In genomic region chr10:23035569-23035968, GRCh38 we compare ENCODE assay signal across 14 cellular contexts. TPM values are rescaled to one million over a fixed set of nuclear protein-coding genes. Genes with fewer than 3 reads are reported as not detected.
DNase-seq lines count a peak whose midpoint lies in the region; ATAC-seq and TF ChIP-seq lines count a peak whose summit lies in the region.
"Had no signal": no experiment of that assay in that cellular context is flagged by ENCODE, and none has a peak within 500 bp of the region (broad histone marks: within the 10 kb centered on the region; RNA-seq: fewer than 3 reads in every experiment).

No MANE protein-coding gene starts in this region.

- H3K9ac ChIP-seq in Loucy (ENCODE audit: low read depth, low read length, poor library complexity, severe bottlenecking): no peak overlapping the region

- H3K9me2 ChIP-seq in Loucy (replicated peaks; ENCODE audit: low read depth, low read length): no peaks in the 10 kb centered on the region

- H3K4me1 ChIP-seq in Loucy (ENCODE audit: insufficient read depth, low read length, poor library complexity, severe bottlenecking) (no peaks in the 10 kb centered on the region), gastrocnemius medialis (no peaks in the 10 kb centered on the region)
- H3K4me1 ChIP-seq: tibial artery had no signal

- no peaks in the 10 kb centered on the region for H3F3A ChIP-seq in Loucy (ENCODE audit: low read depth)

- H3K27ac ChIP-seq in gastrocnemius medialis: no peak overlapping the region
- H3K27ac ChIP-seq: tibial artery had no signal

- no peaks in the 10 kb centered on the region for H3K79me2 ChIP-seq in Loucy (ENCODE audit: insufficient read depth, low read length)

- H3K27ac Mint-ChIP-seq in nephron: no peak overlapping the region
- no peak overlapping the region for H3K27ac Mint-ChIP-seq in activated naive CD8-positive, alpha-beta T cell treated with anti-CD3 and anti-CD28 coated beads, Interleukin-2, amount 50 U/mL, for 24 hours
- H3K27ac Mint-ChIP-seq: activated naive CD8-positive, alpha-beta T cell had no signal

- intact Hi-C loops in gastrocnemius medialis (cut with DNase I; ENCODE audit: low total_unique reads): no loop called here

- peak; percentile 36 for DNase-seq in ELR (ENCODE audit: low read depth)
- peak; percentile 15 for DNase-seq in cerebellar cortex (ENCODE audit: low spot score)
- no peak for DNase-seq in GM13976 (ENCODE audit: low spot score)
- DNase-seq in activated naive CD8-positive, alpha-beta T cell treated with anti-CD3 and anti-CD28 coated beads, Interleukin-2, amount 50 U/mL, for 24 hours: no peak
- DNase-seq in gastrocnemius medialis: no peak
- DNase-seq: activated CD4-positive, alpha-beta T cell treated with anti-CD3 and anti-CD28 coated beads for 48 hours; left cardiac atrium; MV-4-11; RPMI8226; tibial artery had no signal

- TF ChIP-seq CTCF in Loucy (conservative IDR thresholded peaks at IDR 0.05; ENCODE audit: low read length) (peak; percentile 48), nephron (IDR thresholded peaks at IDR 0.05; ENCODE audit: unreplicated experiment in 3 of 3) (peak in 2 of 3 experiments; percentile 15 to 39), GM13976 (IDR thresholded peaks at IDR 0.05; ENCODE audit: borderline replicate concordance, control extremely low read depth, extremely low read depth, insufficient read depth, missing control alignments) (no peak), gastrocnemius medialis (IDR thresholded peaks at IDR 0.05 in 4 of 5, conservative IDR thresholded peaks at IDR 0.05 in 1 of 5) (no peak)

- H2AFZ ChIP-seq in Loucy (ENCODE audit: low read length): no peak overlapping the region

- H3K27me3 Mint-ChIP-seq in nephron (ENCODE audit: low read depth): no peaks in the 10 kb centered on the region
- H3K27me3 Mint-ChIP-seq in activated naive CD8-positive, alpha-beta T cell treated with anti-CD3 and anti-CD28 coated beads, Interleukin-2, amount 50 U/mL, for 24 hours: peaks cover 28% of the 10 kb centered on the region

- no peaks in the 10 kb centered on the region for H3K9me3 ChIP-seq in Loucy (ENCODE audit: insufficient read depth, low read depth, low read length)
- H3K9me3 ChIP-seq in gastrocnemius medialis: no peaks in the 10 kb centered on the region

- in situ Hi-C loops in GM13976 (cut with MboI; ENCODE audit: low sequenced_read_pairs, unreplicated experiment): no loop called here
- in situ Hi-C loops in gastrocnemius medialis (cut with MboI; ENCODE audit: low sequenced_read_pairs in 4 of 4): no loop called here

- no peak for ATAC-seq in activated naive CD8-positive, alpha-beta T cell treated with anti-CD3 and anti-CD28 coated beads, Interleukin-2, amount 50 U/mL, for 24 hours
- ATAC-seq in gastrocnemius medialis (no peak), GM18520 (IDR thresholded peaks at IDR 0.05; ENCODE audit: unreplicated experiment) (no peak)

- no peak overlapping the region for H3K4me3 Mint-ChIP-seq in nephron
- no peak overlapping the region for H3K4me3 Mint-ChIP-seq in activated naive CD8-positive, alpha-beta T cell treated with anti-CD3 and anti-CD28 coated beads, Interleukin-2, amount 50 U/mL, for 24 hours
- H3K4me3 Mint-ChIP-seq: activated naive CD8-positive, alpha-beta T cell had no signal

- H3K36me3 ChIP-seq in Loucy (ENCODE audit: insufficient read depth, low read length) (no peaks in the 10 kb centered on the region), gastrocnemius medialis (no peaks in the 10 kb centered on the region)
- H3K36me3 ChIP-seq: tibial artery had no signal

- no peaks in the 10 kb centered on the region for H3K27me3 ChIP-seq in Loucy (ENCODE audit: insufficient read depth, low read length, poor library complexity, severe bottlenecking)
- no peaks in the 10 kb centered on the region for H3K27me3 ChIP-seq in gastrocnemius medialis
- H3K27me3 ChIP-seq: tibial artery had no signal

- TF ChIP-seq POLR2A in gastrocnemius medialis (IDR thresholded peaks at IDR 0.05): no peak

- peaks cover 3% of the 10 kb centered on the region for H3K9me3 Mint-ChIP-seq in nephron
- no peaks in the 10 kb centered on the region for H3K9me3 Mint-ChIP-seq in activated naive CD8-positive, alpha-beta T cell treated with anti-CD3 and anti-CD28 coated beads, Interleukin-2, amount 50 U/mL, for 24 hours

- H3K4me3 ChIP-seq in Loucy (ENCODE audit: low read length, poor library complexity, severe bottlenecking) (no peak overlapping the region), gastrocnemius medialis (no peak overlapping the region)
- H3K4me3 ChIP-seq: tibial artery had no signal

- H3K36me3 Mint-ChIP-seq in nephron (ENCODE audit: low read depth): no peaks in the 10 kb centered on the region
- H3K36me3 Mint-ChIP-seq in activated naive CD8-positive, alpha-beta T cell treated with anti-CD3 and anti-CD28 coated beads, Interleukin-2, amount 50 U/mL, for 24 hours (ENCODE audit: low read depth): no peaks in the 10 kb centered on the region

- H3K4me2 ChIP-seq in Loucy (ENCODE audit: low read depth, low read length, poor library complexity, severe bottlenecking): no peak overlapping the region

- H4K20me1 ChIP-seq in Loucy (ENCODE audit: insufficient read depth, low read length, poor library complexity, severe bottlenecking): no peaks in the 10 kb centered on the region

- peaks cover 27% of the 10 kb centered on the region for H3K4me1 Mint-ChIP-seq in nephron
- no peaks in the 10 kb centered on the region for H3K4me1 Mint-ChIP-seq in activated naive CD8-positive, alpha-beta T cell treated with anti-CD3 and anti-CD28 coated beads, Interleukin-2, amount 50 U/mL, for 24 hours

RNA-seq across cellular contexts. Expression of gene MSRB2, which starts 59.8 kb away (rescaled TPM):
- 10 to 100 TPM; 24.3 to 43.5 (median 29.4) TPM for total RNA-seq in gastrocnemius medialis

Comparison
In these comparisons a context has a peak if more than half of its experiments do, and no peak if none do; other contexts are left out.
1. DNase-seq: peak in ELR (single experiment) and cerebellar cortex (single experiment); none in GM13976 (single experiment), activated naive CD8-positive, alpha-beta T cell treated with anti-CD3 and anti-CD28 coated beads, Interleukin-2, amount 50 U/mL, for 24 hours (single experiment) and gastrocnemius medialis (0 of 2).
2. CTCF ChIP-seq: peak in Loucy (single experiment) and nephron (2 of 3); none in GM13976 (single experiment) and gastrocnemius medialis (0 of 5).